8 cellular contexts compared by ENCODE assay signal in the genomic region with DNA sequence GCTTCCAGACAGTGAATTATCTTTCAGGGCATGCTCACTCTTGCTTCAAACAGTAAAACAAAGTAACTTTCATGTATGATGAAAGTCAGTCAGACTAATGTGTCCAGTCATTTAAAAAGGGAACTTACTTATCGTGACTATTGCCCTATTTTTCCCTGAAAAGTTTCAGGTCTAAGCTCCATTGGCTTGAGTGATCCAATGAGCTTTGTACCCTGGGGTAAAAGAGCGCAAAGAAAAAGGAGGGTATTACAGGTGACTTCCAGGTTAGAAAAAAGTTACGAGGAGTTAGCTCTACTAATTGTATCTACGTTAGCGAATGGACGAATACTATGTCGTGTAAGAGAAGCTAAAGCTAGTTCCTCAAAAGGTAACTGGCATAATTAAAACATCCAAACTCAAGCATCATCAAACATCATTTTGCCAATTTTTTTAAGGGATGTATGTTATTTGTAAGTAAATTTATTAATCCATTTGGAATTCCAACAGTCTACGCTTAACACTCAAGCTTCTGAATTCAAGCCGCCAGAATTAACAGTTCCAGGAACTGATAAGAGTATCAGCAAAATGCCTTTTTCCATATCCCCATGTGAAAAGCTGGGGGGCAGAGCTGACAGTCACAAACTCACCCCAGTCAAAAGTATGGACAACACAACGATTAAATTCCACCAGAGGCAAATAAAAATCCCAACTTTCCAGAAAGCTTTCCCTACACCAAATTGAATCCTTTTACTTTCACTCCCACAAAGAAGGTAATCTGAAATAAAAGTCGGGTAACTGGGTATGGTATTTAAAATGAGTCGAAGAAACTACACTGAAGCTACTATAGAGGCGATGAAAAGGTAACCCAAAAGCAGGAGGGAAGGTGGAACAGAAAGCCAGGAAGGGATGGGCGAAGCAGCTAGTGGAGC. TPM values are rescaled to one million over a fixed set of nuclear protein-coding genes. Genes with fewer than 3 reads are reported as not detected.
DNase-seq lines count a peak whose midpoint lies in the region; ATAC-seq and TF ChIP-seq lines count a peak whose summit lies in the region.

No MANE protein-coding gene starts in this region.

- CTCF ChIA-PET in mammary epithelial cell (lab: Charles Lee; ENCODE audit: low non-redundant PET): interaction anchor here (0.9 to 1.1 kb wide), 2 partner anchors 126 to 151 kb away, joined by 3 to 6 read pairs; no protein-coding TSS in a partner anchor

- H3K27me3 ChIP-seq in mammary epithelial cell (ENCODE audit: insufficient read depth, low read length): no peaks in the 10 kb centered on the region
- H3K27me3 ChIP-seq in upper lobe of left lung: no peaks in the 10 kb centered on the region

- TF ChIP-seq CTCF in mammary epithelial cell (conservative IDR thresholded peaks at IDR 0.05 in 1 of 2, IDR thresholded peaks at IDR 0.05 in 1 of 2; ENCODE audit: extremely low read depth in 1 of 2, insufficient read depth in 1 of 2, low read depth in 1 of 2, low read length in 2 of 2): no peak
- TF ChIP-seq CTCF in upper lobe of left lung (IDR thresholded peaks at IDR 0.05): no peak

- H3K9me3 ChIP-seq in mammary epithelial cell (replicated peaks; ENCODE audit: insufficient read depth, low read length): no peaks in the 10 kb centered on the region
- H3K9me3 ChIP-seq in upper lobe of left lung: no peaks in the 10 kb centered on the region

- no peaks in the 10 kb centered on the region for H4K20me1 ChIP-seq in mammary epithelial cell (ENCODE audit: insufficient read depth, low read length)

- H2AFZ ChIP-seq in mammary epithelial cell (ENCODE audit: low read depth, low read length): no peak overlapping the region

- H3K9ac ChIP-seq in mammary epithelial cell (ENCODE audit: insufficient read depth, low read length): peak overlapping the region; percentile 99

- BruUV-seq in mammary epithelial cell (replicated peaks; lab: Mats Ljungman, UMichigan): TSS peak; percentile 22

- peak overlapping the region; percentile 74 to 90 (median 77) for H3K4me3 ChIP-seq in mammary epithelial cell (replicated peaks in 1 of 3; ENCODE audit: insufficient read depth in 1 of 3, low read depth in 2 of 3, low read length in 3 of 3)
- peak overlapping the region; percentile 77 to 89 (median 82) for H3K4me3 ChIP-seq in upper lobe of left lung

- WGBS in mammary epithelial cell (ENCODE audit: low coverage, missing lambda C conversion rate): under 1% methylated on average over 14 of the region's 14 CpGs
- WGBS in upper lobe of left lung, 2 donors: 0 to 1% methylated on average over 13 to 14 of the region's 14 CpGs

- peak; percentile 25 for DNase-seq in NCI-H510A treated with DMSO at 0.1 percent for 48 hours (lab: John Stamatoyannopoulos, UW)
- DNase-seq in NCI-H510A (lab: John Stamatoyannopoulos, UW): no peak
- peak; percentile 20 to 87 for DNase-seq in NOMO-1 (lab: John Stamatoyannopoulos, UW; ENCODE audit: unreplicated experiment in 2 of 2)
- peak; percentile 59 for DNase-seq in mammary epithelial cell
- peak; percentile 10 to 34 for DNase-seq in lung microvascular endothelial cell (ENCODE audit: low read depth in 2 of 2)
- no peak for DNase-seq in upper lobe of left lung
- DNase-seq in HPDE6-E6E7 (ENCODE audit: extremely low spot score): no peak
- DNase-seq in NCI-H2107 (lab: John Stamatoyannopoulos, UW): no peak

- in situ Hi-C loops in mammary epithelial cell (cut with MboI; ENCODE audit: low sequenced_read_pairs in 2 of 2): loop anchor here in 1 of 2 donors (5.0 kb wide), 1 partner anchor 105 kb away; no protein-coding TSS in a partner anchor

- peaks cover 65% of the 10 kb centered on the region for H3K79me2 ChIP-seq in mammary epithelial cell (ENCODE audit: insufficient read depth, low read length)

- no peak for ATAC-seq in upper lobe of left lung (ENCODE audit: low FRiP score in 2 of 2)

- H3K4me1 ChIP-seq in mammary epithelial cell (ENCODE audit: insufficient read depth, low read length): peaks cover 25% of the 10 kb centered on the region
- H3K4me1 ChIP-seq in upper lobe of left lung: peaks cover 23 to 49% (median 36%) of the 10 kb centered on the region in 4 donors

- dilution Hi-C loops in mammary epithelial cell (cut with HindIII; ENCODE audit: low sequenced_read_pairs): loop anchor here (5.0 kb wide), 4 partner anchors 50 to 115 kb away; no protein-coding TSS in a partner anchor

- TF ChIP-seq POLR2A in upper lobe of left lung (IDR thresholded peaks at IDR 0.05): peak in 1 of 4 donors; percentile 43

- H3K27ac ChIP-seq in mammary epithelial cell (ENCODE audit: insufficient read depth, low read depth, low read length): peak overlapping the region; percentile 94
- peak overlapping the region; percentile 98 to 100 (median 98) for H3K27ac ChIP-seq in upper lobe of left lung

- peak overlapping the region; percentile 90 for H3K4me2 ChIP-seq in mammary epithelial cell (ENCODE audit: insufficient read depth, low read depth, low read length)

- H3K36me3 ChIP-seq in mammary epithelial cell (ENCODE audit: insufficient read depth, low read length) (no peaks in the 10 kb centered on the region), upper lobe of left lung (no peaks in the 10 kb centered on the region)

- intact Hi-C loops in mammary epithelial cell (cut with micrococcal nuclease): loop anchor here (1.0 to 2.0 kb wide), 3 partner anchors 25 to 85 kb away; no protein-coding TSS in a partner anchor

- no peak for TF ChIP-seq EP300 in upper lobe of left lung (IDR thresholded peaks at IDR 0.05)

RNA-seq across cellular contexts. Expression of a gene that starts 1.4 kb away (rescaled TPM):
- total RNA-seq in mammary epithelial cell: 100 to 1,000 TPM; 179 to 329 TPM
- 146 TPM for polyA plus RNA-seq in mammary epithelial cell
- 265 TPM for polyA minus RNA-seq in mammary epithelial cell
- total RNA-seq in lung microvascular endothelial cell: 122 and 173 TPM in 2 replicates
- 100 to 1,000 TPM; 144 to 294 (median 198) TPM for total RNA-seq in upper lobe of left lung

Comparison
In these comparisons a context has a peak if more than half of its experiments do, and no peak if none do; other contexts are left out.
1. DNase-seq: peak in NCI-H510A treated with DMSO at 0.1 percent for 48 hours (single experiment), NOMO-1 (2 of 2), mammary epithelial cell (single experiment) and lung microvascular endothelial cell (2 of 2); none in NCI-H510A (single experiment), upper lobe of left lung (0 of 2), HPDE6-E6E7 (single experiment) and NCI-H2107 (single experiment).